Comparison of ENCODE assay signal across 30 cellular contexts in the genomic region with DNA sequence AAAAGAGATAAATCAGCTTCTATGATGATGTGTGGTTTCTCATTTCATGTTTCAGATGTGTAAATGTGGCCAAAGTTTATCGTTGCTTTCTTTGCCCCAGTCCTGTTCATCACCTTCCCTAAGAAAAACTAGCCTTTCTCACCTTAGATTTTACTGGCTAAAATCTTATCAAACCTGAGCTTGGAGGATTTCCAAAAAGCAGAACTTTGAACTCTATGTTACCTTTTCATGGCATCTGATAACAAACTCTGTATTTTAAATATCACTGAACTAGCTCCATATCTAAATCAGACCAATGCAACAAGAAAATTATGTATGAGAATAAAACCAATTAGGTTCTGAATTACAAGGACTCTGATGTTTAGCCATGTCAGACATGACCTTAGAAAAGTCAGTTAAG.
"Had no signal": no experiment of that assay in that cellular context is flagged by ENCODE, and none has a peak within 500 bp of the region (broad histone marks: within the 10 kb centered on the region; RNA-seq: fewer than 3 reads in every experiment).

No MANE protein-coding gene starts in this region.

- DNase-seq: activated CD4-positive, alpha-beta memory T cell treated with anti-CD3 and anti-CD28 coated beads for 36 hours; activated CD4-positive, alpha-beta T cell treated with anti-CD3 and anti-CD28 coated beads for 36 hours; activated CD4-positive, alpha-beta T cell treated with anti-CD3 and anti-CD28 coated beads, Interleukin-2, amount 10 ng/mL, durations not matched to agents 24 days and 14 days; activated CD4-positive, CD25-positive, alpha-beta regulatory T cell; activated CD4-positive, CD25-positive, alpha-beta regulatory T cell treated with anti-CD3 and anti-CD28 coated beads, Interleukin-2, amount 50 U/mL, for 72 hours; activated CD8-positive, alpha-beta memory T cell treated with anti-CD3 and anti-CD28 coated beads, Interleukin-2, amount 10 ng/mL, durations not matched to agents 7 days and 5 days; activated CD8-positive, alpha-beta memory T cell treated with anti-CD3 and anti-CD28 coated beads, Interleukin-2, amount 50 U/mL, for 4 hours; activated CD8-positive, alpha-beta T cell treated with anti-CD3 and anti-CD28 coated beads, Interleukin-2, amount 10 ng/mL, durations not matched to agents 7 days and 5 days; activated gamma-delta T cell; activated naive CD4-positive, alpha-beta T cell; activated naive CD4-positive, alpha-beta T cell treated with anti-CD3 and anti-CD28 coated beads, Interleukin-2, amount 10 ng/mL, durations not matched to agents 7 days and 5 days; activated naive CD8-positive, alpha-beta T cell treated with anti-CD3 and anti-CD28 coated beads, Interleukin-2, amount 10 ng/mL, durations not matched to agents 7 days and 5 days; activated T-cell treated with anti-CD3 and anti-CD28 coated beads, Interleukin-2, amount 50 U/mL, for 24 hours; activated T-cell treated with anti-CD3 and anti-CD28 coated beads, Interleukin-2, amount 50 U/mL, for 72 hours; central memory CD4-positive, alpha-beta T cell; cerebellar nuclear complex; colonic mucosa; effector CD8-positive, alpha-beta T cell; esophagus squamous epithelium; foreskin melanocyte; heart right ventricle; T-helper 17 cell; T1000 had no signal

- H3K27me3 ChIP-seq: ascending aorta, breast epithelium, cardiac muscle cell, colonic mucosa, esophagus squamous epithelium, gastroesophageal sphincter, heart right ventricle had no signal

- H3K4me3 ChIP-seq: ascending aorta, breast epithelium, cardiac muscle cell, colonic mucosa, esophagus squamous epithelium, gastroesophageal sphincter, heart right ventricle had no signal

- H3K4me1 ChIP-seq: ascending aorta, breast epithelium, colonic mucosa, esophagus squamous epithelium, gastroesophageal sphincter, heart right ventricle had no signal

- FAIRE-seq: endothelial cell of umbilical vein had no signal

- H3K9me3 ChIP-seq: ascending aorta, breast epithelium, colonic mucosa, esophagus squamous epithelium had no signal

- ATAC-seq: activated CD4-positive, alpha-beta T cell treated with anti-CD3 and anti-CD28 coated beads for 36 hours; activated CD8-positive, alpha-beta memory T cell treated with anti-CD3 and anti-CD28 coated beads, Interleukin-2, amount 10 ng/mL, durations not matched to agents 7 days and 5 days; activated CD8-positive, alpha-beta T cell treated with anti-CD3 and anti-CD28 coated beads, Interleukin-2, amount 10 ng/mL, durations not matched to agents 7 days and 5 days; activated naive CD4-positive, alpha-beta T cell treated with anti-CD3 and anti-CD28 coated beads, Interleukin-2, amount 50 U/mL, for 72 hours; activated T-cell treated with anti-CD3 and anti-CD28 coated beads, Interleukin-2, amount 50 U/mL, for 72 hours; gastroesophageal sphincter; heart right ventricle; T-helper 17 cell had no signal

- H3K36me3 ChIP-seq: ascending aorta, breast epithelium, cardiac muscle cell, colonic mucosa, esophagus squamous epithelium, gastroesophageal sphincter, heart right ventricle had no signal

- H3K27ac ChIP-seq: ascending aorta, breast epithelium, cardiac muscle cell, colonic mucosa, epithelial cell of prostate, esophagus squamous epithelium, gastroesophageal sphincter, heart right ventricle had no signal
